In genomic region chr20:55629143-55629542, GRCh38 we compare ENCODE assay signal across 6 cellular contexts.
DNase-seq lines count a peak whose midpoint lies in the region; ATAC-seq, FAIRE-seq and TF ChIP-seq lines count a peak whose summit lies in the region.
"Not testable (repeated sequence)": the region's sequence is repeated elsewhere in the genome, so short reads cannot be mapped to it uniquely, and the experiment has no call there.

No MANE protein-coding gene starts in this region.

- WGBS in mammary epithelial cell (ENCODE audit: low coverage, missing lambda C conversion rate) = 75% methylated on average over 4 of the region's 4 CpGs
- WGBS in HepG2 (ENCODE audit: low lambda C conversion rate) = 30% methylated on average over 4 of the region's 4 CpGs

- BruUV-seq in mammary epithelial cell (replicated peaks; lab: Mats Ljungman, UMichigan); endothelial cell of umbilical vein (replicated peaks; lab: Mats Ljungman, UMichigan); HepG2 (replicated peaks; lab: Mats Ljungman, UMichigan): not testable (repeated sequence)

- not testable (repeated sequence) for H3K27me3 Mint-ChIP-seq in activated CD4-positive, alpha-beta T cell treated with anti-CD3 and anti-CD28 coated beads, Interleukin-2, amount 10 ng/mL, durations not matched to agents 24 days and 14 days

- dilution Hi-C loops in mammary epithelial cell (cut with HindIII; ENCODE audit: low sequenced_read_pairs); endothelial cell of umbilical vein (cut with MboI; ENCODE audit: extremely low pct_ligation_motif_present, low sequenced_read_pairs): not testable (repeated sequence)

- not testable (repeated sequence) for TF ChIP-seq EP300 in HepG2 (IDR thresholded peaks at IDR 0.05; ENCODE audit: low read depth in 2 of 2, low read length in 2 of 2); HepG2 (CRISPR knock-in tag; IDR thresholded peaks at IDR 0.05; ENCODE audit: borderline replicate concordance)

- not testable (repeated sequence) for H3K4me2 ChIP-seq in mammary epithelial cell (ENCODE audit: insufficient read depth, low read depth, low read length); endothelial cell of umbilical vein (ENCODE audit: insufficient read depth, low read length); HepG2 (ENCODE audit: low read depth, low read length)

- H3K36me3 Mint-ChIP-seq in activated CD4-positive, alpha-beta T cell treated with anti-CD3 and anti-CD28 coated beads, Interleukin-2, amount 10 ng/mL, durations not matched to agents 24 days and 14 days (ENCODE audit: low read depth) = not testable (repeated sequence)

- not testable (repeated sequence) for H3K4me1 Mint-ChIP-seq in activated CD4-positive, alpha-beta T cell treated with anti-CD3 and anti-CD28 coated beads, Interleukin-2, amount 10 ng/mL, durations not matched to agents 24 days and 14 days

- not testable (repeated sequence) for H3K9me3 ChIP-seq in mammary epithelial cell (replicated peaks; ENCODE audit: insufficient read depth, low read length); endothelial cell of umbilical vein (replicated peaks; ENCODE audit: control insufficient read depth, insufficient read depth, low read length)
- peaks cover 78% of the 10 kb centered on the region for H3K9me3 ChIP-seq in HepG2 (ENCODE audit: low read length)

- peak; percentile 64 for ATAC-seq in foreskin keratinocyte
- ATAC-seq in HepG2 = not testable (repeated sequence)

- peak; percentile 20 for FAIRE-seq in HTR-8/SVneo (lab: Jason Lieb, UNC)
- peak; percentile 87 for FAIRE-seq in endothelial cell of umbilical vein (lab: Jason Lieb, UNC)
- FAIRE-seq in HepG2 (lab: Jason Lieb, UNC) = peak; percentile 18

- not testable (repeated sequence) for TF ChIP-seq POLR2A in endothelial cell of umbilical vein (IDR thresholded peaks at IDR 0.05; ENCODE audit: low read depth, low read length); HepG2 (IDR thresholded peaks at IDR 0.05; ENCODE audit: insufficient read depth in 1 of 2, low read depth in 2 of 2, low read length in 2 of 2)

- not testable (repeated sequence) for H3K4me3 Mint-ChIP-seq in activated CD4-positive, alpha-beta T cell treated with anti-CD3 and anti-CD28 coated beads, Interleukin-2, amount 10 ng/mL, durations not matched to agents 24 days and 14 days

- CTCF ChIA-PET in mammary epithelial cell (lab: Charles Lee; ENCODE audit: low non-redundant PET); endothelial cell of umbilical vein (lab: Charles Lee); HepG2 (lab: Yijun Ruan, JAX; ENCODE audit: low intra/inter-chr PET ratio, low total read pairs): not testable (repeated sequence)

- POLR2A ChIA-PET in endothelial cell of umbilical vein (lab: Charles Lee); HepG2 (lab: Yijun Ruan, JAX): not testable (repeated sequence)

- not testable (repeated sequence) for H3K9ac ChIP-seq in mammary epithelial cell (ENCODE audit: insufficient read depth, low read length); endothelial cell of umbilical vein (replicated peaks; ENCODE audit: extremely low read depth, insufficient read depth, low read length); HepG2 (ENCODE audit: insufficient read depth, low read depth, low read length)

- in situ Hi-C loops in mammary epithelial cell (cut with MboI; ENCODE audit: low sequenced_read_pairs in 2 of 2); HepG2 (cut with HindIII; ENCODE audit: extremely low pct_ligation_motif_present, low pct_unique_long_range_greater_than_20kb): not testable (repeated sequence)

- TF ChIP-seq CTCF in mammary epithelial cell (conservative IDR thresholded peaks at IDR 0.05 in 1 of 2, IDR thresholded peaks at IDR 0.05 in 1 of 2; ENCODE audit: extremely low read depth in 1 of 2, insufficient read depth in 1 of 2, low read depth in 1 of 2, low read length in 2 of 2); endothelial cell of umbilical vein (IDR thresholded peaks at IDR 0.05; ENCODE audit: extremely low read depth in 1 of 2, insufficient read depth in 1 of 2, low read depth in 1 of 2, low read length in 2 of 2); foreskin keratinocyte (conservative IDR thresholded peaks at IDR 0.05); HepG2 (CRISPR knock-in tag; IDR thresholded peaks at IDR 0.05): not testable (repeated sequence)

- H3K9me3 Mint-ChIP-seq in activated CD4-positive, alpha-beta T cell treated with anti-CD3 and anti-CD28 coated beads, Interleukin-2, amount 10 ng/mL, durations not matched to agents 24 days and 14 days = not testable (repeated sequence)

- intact Hi-C loops in activated CD4-positive, alpha-beta T cell treated with anti-CD3 and anti-CD28 coated beads, Interleukin-2, amount 10 ng/mL, durations not matched to agents 24 days and 14 days (cut with micrococcal nuclease); mammary epithelial cell (cut with micrococcal nuclease); endothelial cell of umbilical vein (cut with micrococcal nuclease); HepG2 (cut with micrococcal nuclease; ENCODE audit: unreplicated experiment): not testable (repeated sequence)

- H3K9me1 ChIP-seq in endothelial cell of umbilical vein (replicated peaks; ENCODE audit: control insufficient read depth, extremely low read depth, insufficient read depth, low read length) = not testable (repeated sequence)

- H3K27ac Mint-ChIP-seq in activated CD4-positive, alpha-beta T cell treated with anti-CD3 and anti-CD28 coated beads, Interleukin-2, amount 10 ng/mL, durations not matched to agents 24 days and 14 days = not testable (repeated sequence)

- H3K27ac ChIP-seq in mammary epithelial cell (ENCODE audit: insufficient read depth, low read depth, low read length); endothelial cell of umbilical vein (ENCODE audit: insufficient read depth, low read depth, low read length); foreskin keratinocyte; HepG2 (ENCODE audit: extremely low read length, insufficient read depth, low read length): not testable (repeated sequence)

- H2AFZ ChIP-seq in mammary epithelial cell (ENCODE audit: low read depth, low read length); endothelial cell of umbilical vein (ENCODE audit: low read depth, low read length); HepG2 (ENCODE audit: low read length): not testable (repeated sequence)

- not testable (repeated sequence) for H3K79me2 ChIP-seq in mammary epithelial cell (ENCODE audit: insufficient read depth, low read length); endothelial cell of umbilical vein (ENCODE audit: control insufficient read depth, insufficient read depth, low read length); HepG2 (ENCODE audit: insufficient read depth, low read length)

- H3K27me3 ChIP-seq in mammary epithelial cell (ENCODE audit: insufficient read depth, low read length); endothelial cell of umbilical vein (ENCODE audit: control insufficient read depth in 2 of 2, insufficient read depth in 2 of 2, low read length in 2 of 2); foreskin keratinocyte; HepG2 (ENCODE audit: control insufficient read depth in 1 of 2, insufficient read depth in 2 of 2, low read length in 2 of 2): not testable (repeated sequence)

- not testable (repeated sequence) for H3K4me3 ChIP-seq in mammary epithelial cell (replicated peaks in 1 of 3; ENCODE audit: insufficient read depth in 1 of 3, low read depth in 2 of 3, low read length in 3 of 3); endothelial cell of umbilical vein (replicated peaks in 1 of 3; ENCODE audit: insufficient read depth in 1 of 3, low read depth in 1 of 3, low read length in 3 of 3); HepG2 (replicated peaks in 1 of 3; ENCODE audit: insufficient read depth in 1 of 3, low read depth in 2 of 3, low read length in 3 of 3)

- not testable (repeated sequence) for TF ChIP-seq RAD21 in HepG2 (CRISPR knock-in tag; IDR thresholded peaks at IDR 0.05)

- H3K36me3 ChIP-seq in mammary epithelial cell (ENCODE audit: insufficient read depth, low read length); endothelial cell of umbilical vein (ENCODE audit: control insufficient read depth in 2 of 2, extremely low read depth in 1 of 2, insufficient read depth in 2 of 2, low read length in 2 of 2); HepG2 (replicated peaks in 1 of 2; ENCODE audit: control insufficient read depth in 1 of 2, insufficient read depth in 2 of 2, low read length in 2 of 2): not testable (repeated sequence)

- not testable (repeated sequence) for H3K4me1 ChIP-seq in mammary epithelial cell (ENCODE audit: insufficient read depth, low read length); endothelial cell of umbilical vein (ENCODE audit: control insufficient read depth, extremely low read depth, insufficient read depth, low read length); foreskin keratinocyte; HepG2 (ENCODE audit: insufficient read depth, low read length)

- not testable (repeated sequence) for H4K20me1 ChIP-seq in mammary epithelial cell (ENCODE audit: insufficient read depth, low read length); endothelial cell of umbilical vein (replicated peaks; ENCODE audit: control insufficient read depth, extremely low read depth, insufficient read depth, low read length); HepG2 (ENCODE audit: insufficient read depth, low read length)

- DNase-seq in HTR-8/SVneo (ENCODE audit: insufficient read length, low spot score); endothelial cell of umbilical vein (ENCODE audit: low read depth, low spot score); HepG2 (ENCODE audit: low spot score): not testable (repeated sequence)
- peak; percentile 25 for DNase-seq in activated CD4-positive, alpha-beta T cell treated with anti-CD3 and anti-CD28 coated beads, Interleukin-2, amount 10 ng/mL, durations not matched to agents 24 days and 14 days
- peak; percentile 28 for DNase-seq in mammary epithelial cell
- DNase-seq in foreskin keratinocyte = peak in 1 of 2 donors; percentile 55
